In genomic region chr17:13087802-13088201, GRCh38 we compare ENCODE assay signal across 24 cellular contexts.
"Had no signal": no experiment of that assay in that cellular context is flagged by ENCODE, and none has a peak within 500 bp of the region (broad histone marks: within the 10 kb centered on the region; RNA-seq: fewer than 3 reads in every experiment).

No MANE protein-coding gene starts in this region.

- H3K79me2 ChIP-seq: parathyroid adenoma had no signal

- H3K4me3 ChIP-seq: psoas muscle, right lobe of liver, sigmoid colon, stomach, tibial artery, transverse colon, upper lobe of right lung, uterus had no signal

- H3K36me3 ChIP-seq: neutrophil, right lobe of liver, sigmoid colon, stomach, tibial artery, transverse colon, upper lobe of right lung, uterus had no signal

- H3K9me3 ChIP-seq: neutrophil, psoas muscle, right lobe of liver, sigmoid colon, stomach, tibial artery, transverse colon, upper lobe of right lung, uterus had no signal

- H3K27me3 ChIP-seq: neutrophil, right lobe of liver, transverse colon, upper lobe of right lung, uterus had no signal

- H3K27ac ChIP-seq: neutrophil, parathyroid adenoma, psoas muscle, right lobe of liver, sigmoid colon, stomach, tibial artery, transverse colon, upper lobe of right lung, uterus had no signal

- H2AFZ ChIP-seq: parathyroid adenoma had no signal

- DNase-seq: naive thymus-derived CD8-positive, alpha-beta T cell; nephron progenitor cell; nucleus accumbens; posterior cingulate gyrus; psoas muscle; right cardiac atrium; right lobe of liver; sigmoid colon; small intestine; stimulated activated CD4-positive, alpha-beta T cell treated with anti-CD3 and anti-CD28 coated beads, Interleukin-15, amount 100 ng/mL, for 24 hours; stimulated activated CD4-positive, alpha-beta T cell treated with anti-CD3 and anti-CD28 coated beads, Interleukin-2, amount 100 ng/mL, for 24 hours; stimulated activated CD4-positive, alpha-beta T cell treated with anti-CD3 and anti-CD28 coated beads, Interleukin-2, amount 100 ng/mL, for 48 hours; stimulated activated CD4-positive, alpha-beta T cell treated with anti-CD3 and anti-CD28 coated beads, Interleukin-4, amount 100 ng/mL, for 24 hours; stimulated activated naive B cell treated with anti-CD40 and anti-IgM and Interleukin-4, amounts not matched to agents 10 μg/mL and 1 μg/mL and 100 μg/mL, for 72 hours; stimulated activated naive CD4-positive, alpha-beta T cell treated with Interleukin-2 at 50 U/mL for 16 hours; stomach; tibial artery; transverse colon; upper lobe of right lung; uterus had no signal

- ATAC-seq: naive thymus-derived CD8-positive, alpha-beta T cell; natural killer cell treated with Interleukin-12 subunit alpha and Interleukin-12 subunit beta and Interleukin-15 and Interleukin-18, amount 100 ng/mL, for 72 hours; psoas muscle; right cardiac atrium; right lobe of liver; stimulated activated effector memory CD8-positive, alpha-beta T cell treated with anti-CD3 and anti-CD28 coated beads, Interleukin-12 subunit alpha, Interleukin-12 subunit beta, amount 100 ng/mL, for 72 hours; stimulated activated naive B cell treated with anti-CD40 and anti-IgM and Interleukin-4, amounts not matched to agents 10 μg/mL and 1 μg/mL and 100 μg/mL, for 72 hours; upper lobe of right lung had no signal

- H3K9ac ChIP-seq: parathyroid adenoma had no signal

- H3K4me1 ChIP-seq: parathyroid adenoma, psoas muscle, right lobe of liver, sigmoid colon, stomach, transverse colon, upper lobe of right lung, uterus had no signal
